In genomic region chr17:70323269-70323668, GRCh38 we compare ENCODE assay signal across 29 cellular contexts.
"Had no signal": no experiment of that assay in that cellular context is flagged by ENCODE, and none has a peak within 500 bp of the region (broad histone marks: within the 10 kb centered on the region; RNA-seq: fewer than 3 reads in every experiment).

No MANE protein-coding gene starts in this region.

- H3K27ac ChIP-seq: adrenal gland, body of pancreas, esophagus muscularis mucosa, foreskin keratinocyte, gastroesophageal sphincter had no signal

- H3K4me3 Mint-ChIP-seq: activated CD4-positive, alpha-beta memory T cell treated with anti-CD3 and anti-CD28 coated beads for 36 hours; activated CD4-positive, alpha-beta T cell treated with anti-CD3 and anti-CD28 coated beads for 36 hours; activated CD4-positive, alpha-beta T cell treated with anti-CD3 and anti-CD28 coated beads, Interleukin-2, amount 10 ng/mL, durations not matched to agents 24 days and 14 days; activated CD8-positive, alpha-beta memory T cell treated with anti-CD3 and anti-CD28 coated beads, Interleukin-2, amount 10 ng/mL, durations not matched to agents 7 days and 5 days; activated CD8-positive, alpha-beta T cell treated with anti-CD3 and anti-CD28 coated beads, Interleukin-2, amount 10 ng/mL, durations not matched to agents 7 days and 5 days; activated naive CD8-positive, alpha-beta T cell; activated T-helper 1 cell treated with anti-CD3 and anti-CD28 coated beads, Interleukin-12 subunit alpha, Interleukin-12 subunit beta, Interleukin-2, Interleukin-4 antibody, amounts not matched to agents 30 ng/mL and 10 ng/mL and 1 ng/mL, durations not matched to agents 14 hours and 24 hours and 36 hours; effector memory CD8-positive, alpha-beta T cell had no signal

- H3K4me1 ChIP-seq: adrenal gland, body of pancreas, foreskin keratinocyte, gastroesophageal sphincter had no signal

- H3K27me3 ChIP-seq: adrenal gland, body of pancreas, esophagus muscularis mucosa, foreskin keratinocyte, gastroesophageal sphincter had no signal

- H3K27ac Mint-ChIP-seq: activated CD4-positive, alpha-beta memory T cell treated with anti-CD3 and anti-CD28 coated beads for 36 hours; activated CD4-positive, alpha-beta T cell treated with anti-CD3 and anti-CD28 coated beads for 36 hours; activated CD4-positive, alpha-beta T cell treated with anti-CD3 and anti-CD28 coated beads, Interleukin-2, amount 10 ng/mL, durations not matched to agents 24 days and 14 days; activated CD8-positive, alpha-beta memory T cell treated with anti-CD3 and anti-CD28 coated beads, Interleukin-2, amount 10 ng/mL, durations not matched to agents 7 days and 5 days; activated CD8-positive, alpha-beta T cell treated with anti-CD3 and anti-CD28 coated beads, Interleukin-2, amount 10 ng/mL, durations not matched to agents 7 days and 5 days; activated naive CD8-positive, alpha-beta T cell; activated T-helper 1 cell treated with anti-CD3 and anti-CD28 coated beads, Interleukin-12 subunit alpha, Interleukin-12 subunit beta, Interleukin-2, Interleukin-4 antibody, amounts not matched to agents 30 ng/mL and 10 ng/mL and 1 ng/mL, durations not matched to agents 14 hours and 24 hours and 36 hours; activated T-helper 2 cell treated with anti-CD3 and anti-CD28 coated beads, Interferon-gamma antibody, Interleukin-2, Interleukin-4, amounts not matched to agents 10 μg/mL and 5 μg/mL and 100 μg/mL, durations not matched to agents 14 hours and 24 hours and 36 hours; effector memory CD8-positive, alpha-beta T cell had no signal

- ATAC-seq: activated CD4-positive, alpha-beta T cell treated with anti-CD3 and anti-CD28 coated beads for 36 hours; activated CD8-positive, alpha-beta memory T cell treated with anti-CD3 and anti-CD28 coated beads, Interleukin-2, amount 10 ng/mL, durations not matched to agents 7 days and 5 days; activated CD8-positive, alpha-beta T cell treated with anti-CD3 and anti-CD28 coated beads, Interleukin-2, amount 10 ng/mL, durations not matched to agents 7 days and 5 days; body of pancreas; effector memory CD8-positive, alpha-beta T cell; foreskin keratinocyte; gastroesophageal sphincter had no signal

- DNase-seq: activated CD4-positive, alpha-beta memory T cell treated with anti-CD3 and anti-CD28 coated beads for 36 hours; activated CD4-positive, alpha-beta T cell treated with anti-CD3 and anti-CD28 coated beads for 36 hours; activated CD4-positive, alpha-beta T cell treated with anti-CD3 and anti-CD28 coated beads, Interleukin-2, amount 10 ng/mL, durations not matched to agents 24 days and 14 days; activated CD4-positive, CD25-positive, alpha-beta regulatory T cell; activated CD4-positive, CD25-positive, alpha-beta regulatory T cell treated with anti-CD3 and anti-CD28 coated beads, Interleukin-2, amount 50 U/mL, for 72 hours; activated CD8-positive, alpha-beta memory T cell treated with anti-CD3 and anti-CD28 coated beads, Interleukin-2, amount 10 ng/mL, durations not matched to agents 7 days and 5 days; activated CD8-positive, alpha-beta memory T cell treated with anti-CD3 and anti-CD28 coated beads, Interleukin-2, amount 50 U/mL, for 4 hours; activated CD8-positive, alpha-beta T cell treated with anti-CD3 and anti-CD28 coated beads, Interleukin-2, amount 10 ng/mL, durations not matched to agents 7 days and 5 days; activated effector memory CD4-positive, alpha-beta T cell treated with anti-CD3 and anti-CD28 coated beads, Interleukin-2, amount 50 U/mL, for 16 hours; activated naive CD4-positive, alpha-beta T cell treated with anti-CD3 and anti-CD28 coated beads, Interleukin-2, amount 50 U/mL, for 16 hours; activated T-cell treated with anti-CD3 and anti-CD28 coated beads, Interleukin-2, amount 50 U/mL, for 1 hour; activated T-cell treated with anti-CD3 and anti-CD28 coated beads, Interleukin-2, amount 50 U/mL, for 48 hours; adrenal gland; amygdala; aorta; body of pancreas; caudate nucleus; cortex of kidney; dermis blood vessel endothelial cell; effector CD4-positive, alpha-beta T cell; effector memory CD8-positive, alpha-beta T cell; erythroblast; foreskin keratinocyte; T-helper 2 cell had no signal

- H3K27me3 Mint-ChIP-seq: activated CD4-positive, alpha-beta memory T cell treated with anti-CD3 and anti-CD28 coated beads for 36 hours; activated CD4-positive, alpha-beta T cell treated with anti-CD3 and anti-CD28 coated beads, Interleukin-2, amount 10 ng/mL, durations not matched to agents 24 days and 14 days; activated CD8-positive, alpha-beta memory T cell treated with anti-CD3 and anti-CD28 coated beads, Interleukin-2, amount 10 ng/mL, durations not matched to agents 7 days and 5 days; effector memory CD8-positive, alpha-beta T cell had no signal

- H3K9me3 Mint-ChIP-seq: activated CD4-positive, alpha-beta memory T cell treated with anti-CD3 and anti-CD28 coated beads for 36 hours; activated T-helper 2 cell treated with anti-CD3 and anti-CD28 coated beads, Interferon-gamma antibody, Interleukin-2, Interleukin-4, amounts not matched to agents 10 μg/mL and 5 μg/mL and 100 μg/mL, durations not matched to agents 14 hours and 24 hours and 36 hours had no signal

- H3K36me3 ChIP-seq: adrenal gland, esophagus muscularis mucosa, gastroesophageal sphincter had no signal

- H3K4me1 Mint-ChIP-seq: activated CD4-positive, alpha-beta T cell treated with anti-CD3 and anti-CD28 coated beads for 36 hours; activated CD4-positive, alpha-beta T cell treated with anti-CD3 and anti-CD28 coated beads, Interleukin-2, amount 10 ng/mL, durations not matched to agents 24 days and 14 days; activated CD8-positive, alpha-beta memory T cell treated with anti-CD3 and anti-CD28 coated beads, Interleukin-2, amount 10 ng/mL, durations not matched to agents 7 days and 5 days had no signal

- H3K9me3 ChIP-seq: adrenal gland, body of pancreas, esophagus muscularis mucosa, gastroesophageal sphincter had no signal

- H3K36me3 Mint-ChIP-seq: activated CD4-positive, alpha-beta memory T cell treated with anti-CD3 and anti-CD28 coated beads for 36 hours; activated CD8-positive, alpha-beta memory T cell treated with anti-CD3 and anti-CD28 coated beads, Interleukin-2, amount 10 ng/mL, durations not matched to agents 7 days and 5 days; activated naive CD8-positive, alpha-beta T cell had no signal

- H3K4me3 ChIP-seq: adrenal gland, body of pancreas, esophagus muscularis mucosa, gastroesophageal sphincter had no signal
